ENCODE assay signal across 10 cellular contexts in the genomic region with DNA sequence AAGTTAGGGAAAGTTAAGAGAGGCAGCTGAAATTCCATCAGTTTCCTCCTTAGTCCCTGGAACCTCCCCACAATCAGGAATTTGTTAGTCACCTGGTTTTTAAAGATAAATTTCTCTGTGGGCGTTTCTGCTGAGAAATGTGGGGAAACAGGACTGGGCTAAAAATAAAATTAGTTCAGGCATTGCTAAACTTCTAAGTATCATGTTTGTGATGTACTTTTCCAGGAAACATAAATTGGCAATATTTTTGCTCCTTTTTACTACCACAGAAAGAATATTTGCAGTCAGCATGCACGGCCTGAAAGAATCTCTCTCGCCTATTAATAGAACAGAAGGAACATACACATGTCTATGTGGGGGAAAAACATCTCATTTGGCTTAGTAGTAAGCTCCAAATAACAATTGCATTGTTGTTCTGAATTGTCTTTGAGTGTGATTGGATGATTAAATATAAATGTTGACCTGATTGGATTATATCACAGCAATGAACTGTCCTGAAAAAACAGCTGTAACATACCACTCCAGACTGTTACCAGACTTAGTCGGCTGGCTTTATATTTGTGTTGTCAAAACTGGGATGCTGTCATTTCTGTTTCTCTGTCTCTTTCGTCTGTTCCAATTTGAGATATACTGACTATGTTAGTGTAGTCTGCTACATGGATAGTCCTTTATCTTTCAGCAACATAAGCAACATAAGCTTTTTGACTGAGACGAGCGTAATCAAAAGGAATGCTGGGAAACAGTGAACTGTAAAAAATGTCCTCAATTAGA. TPM values are rescaled to one million over a fixed set of nuclear protein-coding genes. Genes with fewer than 3 reads are reported as not detected.
DNase-seq lines count a peak whose midpoint lies in the region; ATAC-seq lines count a peak whose summit lies in the region.
"Had no signal": no experiment of that assay in that cellular context is flagged by ENCODE, and none has a peak within 500 bp of the region (broad histone marks: within the 10 kb centered on the region; RNA-seq: fewer than 3 reads in every experiment).

No MANE protein-coding gene starts in this region.

- intact Hi-C loops in CD4-positive, alpha-beta memory T cell (cut with micrococcal nuclease), result no loop called here

- peak overlapping the region; percentile 44 for H3K27ac Mint-ChIP-seq in stimulated activated effector memory CD8-positive, alpha-beta T cell treated with anti-CD3 and anti-CD28 coated beads, Interleukin-12 subunit alpha, Interleukin-12 subunit beta, amount 100 ng/mL, for 72 hours
- no peak overlapping the region for H3K27ac Mint-ChIP-seq in CD4-positive, alpha-beta memory T cell

- H3K36me3 Mint-ChIP-seq in stimulated activated effector memory CD8-positive, alpha-beta T cell treated with anti-CD3 and anti-CD28 coated beads, Interleukin-12 subunit alpha, Interleukin-12 subunit beta, amount 100 ng/mL, for 72 hours, result no peaks in the 10 kb centered on the region
- H3K36me3 Mint-ChIP-seq in CD4-positive, alpha-beta memory T cell, result peaks cover 0 to 5% of the 10 kb centered on the region in 2 donors

- peaks cover 8% of the 10 kb centered on the region; the same call in 1 of the 2 replicates for H3K4me1 ChIP-seq in HUES48 (ENCODE audit: control insufficient read depth, insufficient read depth, low read length)
- peaks cover 9% of the 10 kb centered on the region for H3K4me1 ChIP-seq in CD4-positive, alpha-beta memory T cell (ENCODE audit: insufficient read depth, low read length)

- DNase-seq in caudate nucleus (lab: John Stamatoyannopoulos, UW) (peak in 1 of 61 donors; percentile 12), kidney glomerular epithelial cell (lab: John Stamatoyannopoulos, UW) (peak; percentile 36), NCI-H2107 treated with DMSO at 0.1 percent for 48 hours (lab: John Stamatoyannopoulos, UW; ENCODE audit: unreplicated experiment) (no peak)
- DNase-seq in stimulated activated effector memory CD8-positive, alpha-beta T cell treated with anti-CD3 and anti-CD28 coated beads, Interleukin-12 subunit alpha, Interleukin-12 subunit beta, amount 100 ng/mL, for 72 hours (ENCODE audit: low spot score in 2 of 2), result no peak
- no peak for DNase-seq in CD4-positive, alpha-beta memory T cell
- no peak for DNase-seq in activated CD4-positive, alpha-beta T cell treated with anti-CD3 and anti-CD28 coated beads, Interleukin-2, amount 50 U/mL, for 4 hours
- DNase-seq: DMS153, NCI-H1436 had no signal

- peaks cover 17% of the 10 kb centered on the region for H3K4me1 Mint-ChIP-seq in stimulated activated effector memory CD8-positive, alpha-beta T cell treated with anti-CD3 and anti-CD28 coated beads, Interleukin-12 subunit alpha, Interleukin-12 subunit beta, amount 100 ng/mL, for 72 hours
- H3K4me1 Mint-ChIP-seq in CD4-positive, alpha-beta memory T cell, result peaks cover 2 to 13% (median 10%) of the 10 kb centered on the region in 4 donors

- no peaks in the 10 kb centered on the region for H3K9me3 ChIP-seq in HUES48 (ENCODE audit: control insufficient read depth, insufficient read depth, low read length)
- no peaks in the 10 kb centered on the region for H3K9me3 ChIP-seq in CD4-positive, alpha-beta memory T cell (ENCODE audit: control insufficient read depth in 1 of 2, low read length in 2 of 2)

- ATAC-seq in stimulated activated effector memory CD8-positive, alpha-beta T cell treated with anti-CD3 and anti-CD28 coated beads, Interleukin-12 subunit alpha, Interleukin-12 subunit beta, amount 100 ng/mL, for 72 hours, result peak; percentile 42
- no peak for ATAC-seq in GM18861 (IDR thresholded peaks at IDR 0.05; ENCODE audit: unreplicated experiment)

- H3K4me3 ChIP-seq in HUES48 (ENCODE audit: low read depth, low read length), result no peak overlapping the region
- no peak overlapping the region for H3K4me3 ChIP-seq in CD4-positive, alpha-beta memory T cell (ENCODE audit: low read length in 2 of 2)

- no peaks in the 10 kb centered on the region for H3K27me3 ChIP-seq in HUES48 (ENCODE audit: control insufficient read depth, insufficient read depth, low read length)
- H3K27me3 ChIP-seq in CD4-positive, alpha-beta memory T cell (ENCODE audit: insufficient read depth, low read length), result no peaks in the 10 kb centered on the region

- H3K4me3 Mint-ChIP-seq in stimulated activated effector memory CD8-positive, alpha-beta T cell treated with anti-CD3 and anti-CD28 coated beads, Interleukin-12 subunit alpha, Interleukin-12 subunit beta, amount 100 ng/mL, for 72 hours, result no peak overlapping the region
- no peak overlapping the region for H3K4me3 Mint-ChIP-seq in CD4-positive, alpha-beta memory T cell

- H3K27ac ChIP-seq in HUES48 (ENCODE audit: low read depth, low read length), result peak overlapping the region; percentile 60
- H3K27ac ChIP-seq in caudate nucleus (ENCODE audit: low read depth, low read length), result peak overlapping the region; percentile 96
- H3K27ac ChIP-seq in CD4-positive, alpha-beta memory T cell (ENCODE audit: low read depth, low read length), result no peak overlapping the region

- H3K9me3 Mint-ChIP-seq in stimulated activated effector memory CD8-positive, alpha-beta T cell treated with anti-CD3 and anti-CD28 coated beads, Interleukin-12 subunit alpha, Interleukin-12 subunit beta, amount 100 ng/mL, for 72 hours, result no peaks in the 10 kb centered on the region
- no peaks in the 10 kb centered on the region for H3K9me3 Mint-ChIP-seq in CD4-positive, alpha-beta memory T cell

- no peak overlapping the region; the same call in 1 of the 2 replicates for H3K9ac ChIP-seq in HUES48 (ENCODE audit: low read depth, low read length)

- H3K36me3 ChIP-seq in HUES48 (ENCODE audit: control insufficient read depth, insufficient read depth, low read length), result peaks cover 12% of the 10 kb centered on the region
- no peaks in the 10 kb centered on the region for H3K36me3 ChIP-seq in CD4-positive, alpha-beta memory T cell (ENCODE audit: insufficient read depth, low read length)

- CTCF ChIA-PET in CD4-positive, alpha-beta memory T cell (lab: Charles Lee; ENCODE audit: partially characterized antibody), result interaction anchor here (0.6 to 2.1 kb wide), 4 partner anchors 27 to 152 kb away, joined by 3 to 9 read pairs (median 4); a partner anchor contains a TSS

- no peaks in the 10 kb centered on the region for H3K27me3 Mint-ChIP-seq in CD4-positive, alpha-beta memory T cell

- POLR2A ChIA-PET in CD4-positive, alpha-beta memory T cell (lab: Charles Lee; ENCODE audit: partially characterized antibody), result no interaction called here

RNA-seq across cellular contexts. Expression of a gene that starts 12.9 kb away (rescaled TPM):
- total RNA-seq in CD4-positive, alpha-beta memory T cell, result 10 to 100 TPM in 1 of 2 experiments, 1 to 10 TPM in 1; 9.9 to 10.3 TPM
- 1 to 10 TPM; 2.4 to 7.7 TPM for polyA plus RNA-seq in CD4-positive, alpha-beta memory T cell
